Comparison of ENCODE assay signal across 16 cellular contexts in the genomic region with DNA sequence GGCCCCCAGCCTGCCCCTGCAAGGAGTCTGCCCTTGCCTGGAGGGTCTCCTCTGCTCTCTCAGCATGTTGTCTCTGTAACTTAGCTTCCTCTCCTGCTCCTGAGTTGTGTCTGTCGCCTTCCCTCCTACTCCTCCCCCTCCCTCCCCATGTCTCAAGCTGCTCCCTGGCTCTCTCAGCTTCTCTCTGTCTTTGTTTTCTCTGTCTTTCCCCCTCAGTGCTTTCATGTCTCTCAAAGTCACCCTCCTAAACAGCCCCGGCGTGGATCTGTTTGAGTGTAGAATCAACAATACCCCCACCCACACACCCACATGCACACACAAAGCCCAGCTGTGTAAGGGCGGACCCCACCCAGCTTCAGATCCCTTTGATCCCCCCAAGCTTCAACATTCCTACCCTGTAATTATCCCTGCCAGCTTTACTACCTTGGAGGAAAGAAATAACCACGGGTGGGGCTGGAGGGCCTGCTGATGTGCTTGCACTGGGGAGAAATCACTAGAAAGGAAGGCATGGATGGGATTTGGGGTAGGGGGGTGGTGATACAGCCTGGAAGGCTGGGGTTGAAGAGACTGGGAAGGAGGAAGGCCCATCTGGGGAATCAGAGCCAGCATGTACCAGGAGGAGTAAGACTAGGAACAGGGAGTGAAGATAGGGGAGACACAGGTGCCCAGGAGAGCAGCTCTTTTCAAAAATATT. TPM values are rescaled to one million over a fixed set of nuclear protein-coding genes. Genes with fewer than 3 reads are reported as not detected.
DNase-seq lines count a peak whose midpoint lies in the region; TF ChIP-seq lines count a peak whose summit lies in the region.
"Had no signal": no experiment of that assay in that cellular context is flagged by ENCODE, and none has a peak within 500 bp of the region (broad histone marks: within the 10 kb centered on the region; RNA-seq: fewer than 3 reads in every experiment).

No MANE protein-coding gene starts in this region.

- H2BK5ac ChIP-seq in H9 (ENCODE audit: insufficient read length, low read length) (no peak overlapping the region), trophoblast cell (ENCODE audit: low read depth, low read length, poor library complexity) (no peak overlapping the region)

- H3K79me1 ChIP-seq in H9 (ENCODE audit: insufficient read depth, low read depth, low read length, poor library complexity, severe bottlenecking) (no peaks in the 10 kb centered on the region), trophoblast cell (ENCODE audit: low read length) (peaks cover 5% of the 10 kb centered on the region)

- H3K36me3 Mint-ChIP-seq in H9 (ENCODE audit: insufficient read depth in 1 of 3, low read depth in 3 of 3): no peaks in the 10 kb centered on the region
- H3K36me3 Mint-ChIP-seq: activated naive CD4-positive, alpha-beta T cell treated with anti-CD3 and anti-CD28 coated beads, Interleukin-2, amount 50 U/mL, for 72 hours had no signal

- H3K27me3 ChIP-seq in H9 (ENCODE audit: insufficient read depth, low read length) (no peaks in the 10 kb centered on the region), iPS-20b (ENCODE audit: insufficient read depth, low read length) (no peaks in the 10 kb centered on the region), trophoblast cell (ENCODE audit: insufficient read depth, low read length) (no peaks in the 10 kb centered on the region)

- no peaks in the 10 kb centered on the region for H3K36me3 ChIP-seq in iPS-20b (ENCODE audit: insufficient read depth, low read depth, low read length)
- no peaks in the 10 kb centered on the region for H3K36me3 ChIP-seq in trophoblast cell (ENCODE audit: control insufficient read depth in 1 of 2, insufficient read depth in 2 of 2, low read length in 2 of 2)
- H3K36me3 ChIP-seq: SJCRH30 had no signal

- no peak overlapping the region for H4K8ac ChIP-seq in H9 (replicated peaks; ENCODE audit: insufficient read length, low read depth, low read length)
- H4K8ac ChIP-seq in trophoblast cell (ENCODE audit: low read depth, low read length): peak overlapping the region; percentile 70

- H3K4me1 ChIP-seq in H9 (ENCODE audit: insufficient read depth, low read length) (peaks cover 10% of the 10 kb centered on the region; the same call in 1 of the 2 replicates), iPS-20b (ENCODE audit: insufficient read depth, low read length) (peaks cover 30% of the 10 kb centered on the region; the same call in 1 of the 2 replicates), trophoblast cell (ENCODE audit: control insufficient read depth in 1 of 2, insufficient read depth in 2 of 2, low read length in 2 of 2) (peaks cover 24 to 27% of the 10 kb centered on the region in 2 experiments)
- H3K4me1 ChIP-seq: SJCRH30 had no signal

- no CpG with 5 or more reads among the region's 5 CpGs for WGBS in H9 (ENCODE audit: extremely low coverage, insufficient read length, low lambda C conversion rate)
- WGBS in trophoblast cell (ENCODE audit: extremely low coverage, insufficient coverage, insufficient read length): no CpG with 5 or more reads among the region's 5 CpGs

- H3K79me2 ChIP-seq in H9 (ENCODE audit: insufficient read depth, low read length) (no peaks in the 10 kb centered on the region), trophoblast cell (ENCODE audit: control insufficient read depth, insufficient read depth, low read length, poor library complexity) (no peaks in the 10 kb centered on the region)

- H3K4me2 ChIP-seq in H9 (ENCODE audit: insufficient read depth, insufficient read length, low read length) (no peak overlapping the region), trophoblast cell (ENCODE audit: low read length) (no peak overlapping the region)

- H3K9ac ChIP-seq in H9 (ENCODE audit: extremely low read depth, insufficient read length, low read length): no peak overlapping the region
- H3K9ac ChIP-seq in iPS-20b (ENCODE audit: low read depth, low read length): peak overlapping the region; percentile 66; the same call in 1 of the 2 replicates
- H3K9ac ChIP-seq in trophoblast cell (ENCODE audit: low read length): no peak overlapping the region

- H4K5ac ChIP-seq in H9 (ENCODE audit: insufficient read length, low read depth, low read length): no peak overlapping the region

- H3K14ac ChIP-seq in H9 (ENCODE audit: insufficient read depth, low read length): peak overlapping the region; percentile 64; the same call in 1 of the 2 replicates
- peak overlapping the region; percentile 21 for H3K14ac ChIP-seq in trophoblast cell (ENCODE audit: low read length)

- H3K9me3 Mint-ChIP-seq in H9: no peaks in the 10 kb centered on the region
- H3K9me3 Mint-ChIP-seq: activated naive CD4-positive, alpha-beta T cell treated with anti-CD3 and anti-CD28 coated beads, Interleukin-2, amount 50 U/mL, for 72 hours; central memory CD8-positive, alpha-beta T cell; HFFc6 had no signal

- peaks cover 8% of the 10 kb centered on the region for H3K27me3 Mint-ChIP-seq in H9 (ENCODE audit: low read depth)
- H3K27me3 Mint-ChIP-seq: central memory CD8-positive, alpha-beta T cell had no signal

- no peak overlapping the region for H3K56ac ChIP-seq in H9 (ENCODE audit: insufficient read length, low read depth, low read length)

- no peaks in the 10 kb centered on the region for H3K23me2 ChIP-seq in H9 (ENCODE audit: insufficient read length, low read depth, low read length, poor library complexity, severe bottlenecking)

- H4K91ac ChIP-seq in H9 (ENCODE audit: insufficient read length, low read depth, low read length): no peak overlapping the region
- H4K91ac ChIP-seq in trophoblast cell (ENCODE audit: low read depth, low read length): peak overlapping the region; percentile 70

- H3K27ac Mint-ChIP-seq in H9: peak overlapping the region; percentile 81 to 95 (median 81)
- H3K27ac Mint-ChIP-seq: HFFc6 had no signal

- no peak overlapping the region for H3T11ph ChIP-seq in H9 (ENCODE audit: low read length)

- H2AFZ ChIP-seq in H9 (ENCODE audit: low read length) (no peak overlapping the region), trophoblast cell (ENCODE audit: insufficient read depth, low read length, poor library complexity) (peak overlapping the region; percentile 84)

- H3K4ac ChIP-seq in H9 (ENCODE audit: low read depth, low read length) (no peak overlapping the region), trophoblast cell (ENCODE audit: low read depth, low read length) (no peak overlapping the region)

- H2BK12ac ChIP-seq in H9 (ENCODE audit: insufficient read length, low read depth, low read length): no peak overlapping the region
- peak overlapping the region; percentile 3 for H2BK12ac ChIP-seq in trophoblast cell (ENCODE audit: low read length)

- TF ChIP-seq CTCF in H9 (conservative IDR thresholded peaks at IDR 0.05): no peak

- H3K27ac ChIP-seq in H9 (ENCODE audit: insufficient read length, low read depth, low read length) (no peak overlapping the region), iPS-20b (ENCODE audit: low read length) (no peak overlapping the region), trophoblast cell (ENCODE audit: low read depth, low read length) (no peak overlapping the region)
- H3K27ac ChIP-seq: SJCRH30 had no signal

- H3K4me1 Mint-ChIP-seq in H9: peaks cover 50 to 62% of the 10 kb centered on the region in 2 experiments

- H3K4me3 Mint-ChIP-seq in H9: peak overlapping the region in 1 of 2 experiments; percentile 60; a peak in 4 of 5 replicates
- H3K4me3 Mint-ChIP-seq: central memory CD8-positive, alpha-beta T cell; HFFc6 had no signal

- peak overlapping the region; percentile 53 for H3K18ac ChIP-seq in H9 (ENCODE audit: insufficient read length, low read depth, low read length)
- H3K18ac ChIP-seq in trophoblast cell (ENCODE audit: low read length): peak overlapping the region; percentile 46

- H4K20me1 ChIP-seq in H9 (ENCODE audit: control insufficient read depth, insufficient read depth, insufficient read length): no peaks in the 10 kb centered on the region

- no peak overlapping the region for H2BK20ac ChIP-seq in H9 (ENCODE audit: low read depth, low read length, poor library complexity, severe bottlenecking)

- no peak overlapping the region for H2BK120ac ChIP-seq in H9 (ENCODE audit: low read depth, low read length, poor library complexity, severe bottlenecking)
- peak overlapping the region; percentile 52 for H2BK120ac ChIP-seq in trophoblast cell (ENCODE audit: insufficient read depth, low read length, poor library complexity)

- peak; percentile 36 for DNase-seq in H9
- peak; percentile 80 for DNase-seq in NCI-H2227 (lab: John Stamatoyannopoulos, UW; ENCODE audit: unreplicated experiment)
- no peak for DNase-seq in trophoblast cell
- DNase-seq in hepatic stellate cell (ENCODE audit: low spot score): no peak
- no peak for DNase-seq in medulla oblongata (ENCODE audit: extremely low spot score)
- no peak for DNase-seq in ureter (ENCODE audit: low spot score)
- DNase-seq: erythroblast; GDM1; HFFc6; right cardiac atrium; SJCRH30; stimulated activated naive CD4-positive, alpha-beta T cell treated with Interleukin-2 at 50 U/mL for 16 hours had no signal

- H3K23ac ChIP-seq in H9 (ENCODE audit: insufficient read length, low read depth, low read length): no peak overlapping the region
- H3K23ac ChIP-seq in trophoblast cell (ENCODE audit: low read length): no peak overlapping the region

- peak overlapping the region; percentile 33; the same call in 1 of the 2 replicates for H3K4me3 ChIP-seq in iPS-20b (ENCODE audit: low read length)
- no peak overlapping the region for H3K4me3 ChIP-seq in trophoblast cell (ENCODE audit: low read depth, low read length)
- H3K4me3 ChIP-seq: SJCRH30 had no signal

- no peak overlapping the region for H2AK5ac ChIP-seq in H9 (ENCODE audit: insufficient read length, low read length)
- peak overlapping the region; percentile 15 for H2AK5ac ChIP-seq in trophoblast cell (ENCODE audit: low read length)

- H4K12ac ChIP-seq in trophoblast cell (ENCODE audit: low read depth, low read length): peak overlapping the region; percentile 63

- no peak overlapping the region for H2BK15ac ChIP-seq in H9 (ENCODE audit: low read depth, low read length)

- H3K9me3 ChIP-seq in H9 (ENCODE audit: control insufficient read depth, low read depth, low read length) (no peaks in the 10 kb centered on the region), iPS-20b (ENCODE audit: insufficient read depth, low read depth, low read length) (no peaks in the 10 kb centered on the region), trophoblast cell (ENCODE audit: insufficient read depth, low read depth, low read length) (no peaks in the 10 kb centered on the region)
- H3K9me3 ChIP-seq: SJCRH30 had no signal

RNA-seq across cellular contexts. Expression of gene LY6G6D, which starts 1.0 kb away (rescaled TPM):
- total RNA-seq in H9 (2021) (not detected in 2 replicates), ureter (not detected)
- polyA plus RNA-seq in trophoblast cell (2013): not detected in 2 replicates
- total RNA-seq: activated naive CD4-positive, alpha-beta T cell treated with anti-CD3 and anti-CD28 coated beads, Interleukin-2, amount 50 U/mL, for 72 hours; HFFc6; mesenteric fat pad; right cardiac atrium; SJCRH30 had no signal
- polyA plus RNA-seq: right cardiac atrium had no signal

RNA-seq across cellular contexts. Expression of gene LY6G6C, which starts 7.4 kb away (rescaled TPM):
- total RNA-seq in H9 (2021) (0.24 TPM in 1 of 2 replicates, not detected in the other), ureter (not detected)
- polyA plus RNA-seq in trophoblast cell (2013): 11.8 and 13.2 TPM in 2 replicates
- total RNA-seq: activated naive CD4-positive, alpha-beta T cell treated with anti-CD3 and anti-CD28 coated beads, Interleukin-2, amount 50 U/mL, for 72 hours; HFFc6; mesenteric fat pad; right cardiac atrium; SJCRH30 had no signal

RNA-seq across cellular contexts. Expression of gene LY6G6F, which starts 7.5 kb away (rescaled TPM):
- total RNA-seq in H9 (2021) (not detected in 2 replicates), ureter (not detected)
- polyA plus RNA-seq in trophoblast cell (2013): not detected in 2 replicates
- total RNA-seq: activated naive CD4-positive, alpha-beta T cell treated with anti-CD3 and anti-CD28 coated beads, Interleukin-2, amount 50 U/mL, for 72 hours; HFFc6; mesenteric fat pad; right cardiac atrium; SJCRH30 had no signal
- polyA plus RNA-seq: right cardiac atrium had no signal

RNA-seq across cellular contexts. Expression of gene MPIG6B, which starts 9.0 kb away (rescaled TPM):
- total RNA-seq in H9 (2021): not detected in 2 replicates
- 0.31 and 0.39 TPM in 2 replicates for polyA plus RNA-seq in trophoblast cell (2013)
- total RNA-seq in ureter: 0.26 TPM
- total RNA-seq: activated naive CD4-positive, alpha-beta T cell treated with anti-CD3 and anti-CD28 coated beads, Interleukin-2, amount 50 U/mL, for 72 hours; HFFc6; mesenteric fat pad had no signal

RNA-seq across cellular contexts. Expression of gene ABHD16A, which starts 11.0 kb away (rescaled TPM):
- total RNA-seq in H9 (2021) (32.9 and 34.4 TPM in 2 replicates), ureter (44.5 TPM)
- 39.7 and 42.5 TPM in 2 replicates for polyA plus RNA-seq in trophoblast cell (2013)

Comparison
In these comparisons a context has a peak if more than half of its experiments do, and no peak if none do; other contexts are left out.
1. DNase-seq: peak in H9 (single experiment) and NCI-H2227 (single experiment); none in trophoblast cell (0 of 2), hepatic stellate cell (single experiment), medulla oblongata (single experiment) and ureter (single experiment).